ENCODE assay signal across 1 cellular context in the genomic region with DNA sequence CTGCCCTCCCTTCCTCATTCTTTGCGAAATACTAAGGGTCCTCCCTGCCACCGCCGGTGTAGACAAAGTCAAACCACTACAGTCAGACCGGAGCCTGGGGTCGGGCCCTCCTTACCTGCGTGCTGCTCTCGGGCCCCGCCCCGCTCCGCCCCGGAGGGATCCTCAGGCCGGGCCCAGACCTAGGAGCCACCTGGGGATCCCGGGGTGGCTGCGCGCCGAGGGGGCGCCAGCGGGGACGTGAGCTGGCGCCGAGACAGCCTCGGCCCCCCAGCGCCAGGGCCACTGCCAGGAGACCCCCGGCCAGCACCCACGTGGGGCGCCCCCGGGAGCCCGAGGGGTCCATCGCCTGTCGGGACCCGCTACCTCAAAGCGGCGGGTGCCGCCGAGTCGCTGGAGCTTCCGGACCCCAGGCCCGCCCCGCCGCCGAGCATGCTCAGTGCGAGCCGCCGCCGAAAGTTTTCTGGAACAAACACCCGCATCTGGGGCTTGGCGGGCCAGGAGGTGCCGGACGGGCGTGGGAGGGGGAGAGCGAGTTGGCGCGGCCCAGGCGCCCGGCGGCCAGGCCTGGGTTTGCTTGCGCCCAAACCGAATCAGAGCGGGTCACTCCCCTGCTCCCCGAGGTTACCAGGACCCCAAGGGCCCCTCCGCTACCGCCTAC.
TF ChIP-seq lines count a peak whose summit lies in the region.

A gene with protein sequence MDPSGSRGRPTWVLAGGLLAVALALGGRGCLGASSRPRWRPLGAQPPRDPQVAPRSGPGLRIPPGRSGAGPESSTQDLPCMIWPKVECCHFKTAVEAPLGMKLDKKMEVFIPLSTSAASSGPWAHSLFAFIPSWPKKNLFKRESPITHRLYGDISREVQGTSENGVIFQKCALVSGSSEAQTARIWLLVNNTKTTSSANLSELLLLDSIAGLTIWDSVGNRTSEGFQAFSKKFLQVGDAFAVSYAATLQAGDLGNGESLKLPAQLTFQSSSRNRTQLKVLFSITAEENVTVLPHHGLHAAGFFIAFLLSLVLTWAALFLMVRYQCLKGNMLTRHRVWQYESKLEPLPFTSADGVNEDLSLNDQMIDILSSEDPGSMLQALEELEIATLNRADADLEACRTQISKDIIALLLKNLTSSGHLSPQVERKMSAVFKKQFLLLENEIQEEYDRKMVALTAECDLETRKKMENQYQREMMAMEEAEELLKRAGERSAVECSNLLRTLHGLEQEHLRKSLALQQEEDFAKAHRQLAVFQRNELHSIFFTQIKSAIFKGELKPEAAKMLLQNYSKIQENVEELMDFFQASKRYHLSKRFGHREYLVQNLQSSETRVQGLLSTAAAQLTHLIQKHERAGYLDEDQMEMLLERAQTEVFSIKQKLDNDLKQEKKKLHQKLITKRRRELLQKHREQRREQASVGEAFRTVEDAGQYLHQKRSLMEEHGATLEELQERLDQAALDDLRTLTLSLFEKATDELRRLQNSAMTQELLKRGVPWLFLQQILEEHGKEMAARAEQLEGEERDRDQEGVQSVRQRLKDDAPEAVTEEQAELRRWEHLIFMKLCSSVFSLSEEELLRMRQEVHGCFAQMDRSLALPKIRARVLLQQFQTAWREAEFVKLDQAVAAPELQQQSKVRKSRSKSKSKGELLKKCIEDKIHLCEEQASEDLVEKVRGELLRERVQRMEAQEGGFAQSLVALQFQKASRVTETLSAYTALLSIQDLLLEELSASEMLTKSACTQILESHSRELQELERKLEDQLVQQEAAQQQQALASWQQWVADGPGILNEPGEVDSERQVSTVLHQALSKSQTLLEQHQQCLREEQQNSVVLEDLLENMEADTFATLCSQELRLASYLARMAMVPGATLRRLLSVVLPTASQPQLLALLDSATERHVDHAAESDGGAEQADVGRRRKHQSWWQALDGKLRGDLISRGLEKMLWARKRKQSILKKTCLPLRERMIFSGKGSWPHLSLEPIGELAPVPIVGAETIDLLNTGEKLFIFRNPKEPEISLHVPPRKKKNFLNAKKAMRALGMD (minus strand): TSS at position 389 of the 658 bp plus-strand sequence. CDS start 46 bp downstream, at position 343.

TF ChIP-seq in WTC11, 78 proteins besides CTCF, POLR2A, EP300 and RAD21 (continued from another document and continues in another):
- TF ChIP-seq, protein P1, sequence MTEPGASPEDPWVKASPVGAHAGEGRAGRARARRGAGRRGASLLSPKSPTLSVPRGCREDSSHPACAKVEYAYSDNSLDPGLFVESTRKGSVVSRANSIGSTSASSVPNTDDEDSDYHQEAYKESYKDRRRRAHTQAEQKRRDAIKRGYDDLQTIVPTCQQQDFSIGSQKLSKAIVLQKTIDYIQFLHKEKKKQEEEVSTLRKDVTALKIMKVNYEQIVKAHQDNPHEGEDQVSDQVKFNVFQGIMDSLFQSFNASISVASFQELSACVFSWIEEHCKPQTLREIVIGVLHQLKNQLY (CRISPR knock-in tag; IDR thresholded peaks at IDR 0.05), result no peak
- TF ChIP-seq TCF7 (CRISPR knock-in tag; IDR thresholded peaks at IDR 0.05; ENCODE audit: low read depth) (no peak), ZNF671 (CRISPR knock-in tag; IDR thresholded peaks at IDR 0.05) (no peak), GRHL2 (CRISPR knock-in tag; IDR thresholded peaks at IDR 0.05; ENCODE audit: insufficient replicate concordance, severe bottlenecking) (no peak), MYBL2 (CRISPR knock-in tag; IDR thresholded peaks at IDR 0.05) (0 out of 2 replicates have a peak, but pooled peaks have one; percentile 31), CBFB (CRISPR knock-in tag; IDR thresholded peaks at IDR 0.05; ENCODE audit: low read depth) (no peak), FOXJ3 (CRISPR knock-in tag; IDR thresholded peaks at IDR 0.05; ENCODE audit: borderline replicate concordance) (no peak), CREM (CRISPR knock-in tag; IDR thresholded peaks at IDR 0.05) (no peak), ZNF263 (CRISPR knock-in tag; IDR thresholded peaks at IDR 0.05; ENCODE audit: low read depth) (no peak), SP1 (CRISPR knock-in tag; conservative IDR thresholded peaks at IDR 0.05) (0 out of 2 replicates have a peak, but pooled peaks have one; percentile 43), SMAD3 (CRISPR knock-in tag; IDR thresholded peaks at IDR 0.05; ENCODE audit: borderline replicate concordance) (no peak)
- TF ChIP-seq, protein P2, sequence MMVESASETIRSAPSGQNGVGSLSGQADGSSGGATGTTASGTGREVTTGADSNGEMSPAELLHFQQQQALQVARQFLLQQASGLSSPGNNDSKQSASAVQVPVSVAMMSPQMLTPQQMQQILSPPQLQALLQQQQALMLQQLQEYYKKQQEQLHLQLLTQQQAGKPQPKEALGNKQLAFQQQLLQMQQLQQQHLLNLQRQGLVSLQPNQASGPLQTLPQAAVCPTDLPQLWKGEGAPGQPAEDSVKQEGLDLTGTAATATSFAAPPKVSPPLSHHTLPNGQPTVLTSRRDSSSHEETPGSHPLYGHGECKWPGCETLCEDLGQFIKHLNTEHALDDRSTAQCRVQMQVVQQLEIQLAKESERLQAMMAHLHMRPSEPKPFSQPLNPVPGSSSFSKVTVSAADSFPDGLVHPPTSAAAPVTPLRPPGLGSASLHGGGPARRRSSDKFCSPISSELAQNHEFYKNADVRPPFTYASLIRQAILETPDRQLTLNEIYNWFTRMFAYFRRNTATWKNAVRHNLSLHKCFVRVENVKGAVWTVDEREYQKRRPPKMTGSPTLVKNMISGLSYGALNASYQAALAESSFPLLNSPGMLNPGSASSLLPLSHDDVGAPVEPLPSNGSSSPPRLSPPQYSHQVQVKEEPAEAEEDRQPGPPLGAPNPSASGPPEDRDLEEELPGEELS (CRISPR knock-in tag; IDR thresholded peaks at IDR 0.05), result peak; percentile 71; the same call in 1 of the 2 replicates
- TF ChIP-seq, protein P3, sequence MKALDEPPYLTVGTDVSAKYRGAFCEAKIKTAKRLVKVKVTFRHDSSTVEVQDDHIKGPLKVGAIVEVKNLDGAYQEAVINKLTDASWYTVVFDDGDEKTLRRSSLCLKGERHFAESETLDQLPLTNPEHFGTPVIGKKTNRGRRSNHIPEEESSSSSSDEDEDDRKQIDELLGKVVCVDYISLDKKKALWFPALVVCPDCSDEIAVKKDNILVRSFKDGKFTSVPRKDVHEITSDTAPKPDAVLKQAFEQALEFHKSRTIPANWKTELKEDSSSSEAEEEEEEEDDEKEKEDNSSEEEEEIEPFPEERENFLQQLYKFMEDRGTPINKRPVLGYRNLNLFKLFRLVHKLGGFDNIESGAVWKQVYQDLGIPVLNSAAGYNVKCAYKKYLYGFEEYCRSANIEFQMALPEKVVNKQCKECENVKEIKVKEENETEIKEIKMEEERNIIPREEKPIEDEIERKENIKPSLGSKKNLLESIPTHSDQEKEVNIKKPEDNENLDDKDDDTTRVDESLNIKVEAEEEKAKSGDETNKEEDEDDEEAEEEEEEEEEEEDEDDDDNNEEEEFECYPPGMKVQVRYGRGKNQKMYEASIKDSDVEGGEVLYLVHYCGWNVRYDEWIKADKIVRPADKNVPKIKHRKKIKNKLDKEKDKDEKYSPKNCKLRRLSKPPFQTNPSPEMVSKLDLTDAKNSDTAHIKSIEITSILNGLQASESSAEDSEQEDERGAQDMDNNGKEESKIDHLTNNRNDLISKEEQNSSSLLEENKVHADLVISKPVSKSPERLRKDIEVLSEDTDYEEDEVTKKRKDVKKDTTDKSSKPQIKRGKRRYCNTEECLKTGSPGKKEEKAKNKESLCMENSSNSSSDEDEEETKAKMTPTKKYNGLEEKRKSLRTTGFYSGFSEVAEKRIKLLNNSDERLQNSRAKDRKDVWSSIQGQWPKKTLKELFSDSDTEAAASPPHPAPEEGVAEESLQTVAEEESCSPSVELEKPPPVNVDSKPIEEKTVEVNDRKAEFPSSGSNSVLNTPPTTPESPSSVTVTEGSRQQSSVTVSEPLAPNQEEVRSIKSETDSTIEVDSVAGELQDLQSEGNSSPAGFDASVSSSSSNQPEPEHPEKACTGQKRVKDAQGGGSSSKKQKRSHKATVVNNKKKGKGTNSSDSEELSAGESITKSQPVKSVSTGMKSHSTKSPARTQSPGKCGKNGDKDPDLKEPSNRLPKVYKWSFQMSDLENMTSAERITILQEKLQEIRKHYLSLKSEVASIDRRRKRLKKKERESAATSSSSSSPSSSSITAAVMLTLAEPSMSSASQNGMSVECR (CRISPR knock-in tag; IDR thresholded peaks at IDR 0.05; ENCODE audit: borderline replicate concordance), result no peak
- TF ChIP-seq, protein P4, sequence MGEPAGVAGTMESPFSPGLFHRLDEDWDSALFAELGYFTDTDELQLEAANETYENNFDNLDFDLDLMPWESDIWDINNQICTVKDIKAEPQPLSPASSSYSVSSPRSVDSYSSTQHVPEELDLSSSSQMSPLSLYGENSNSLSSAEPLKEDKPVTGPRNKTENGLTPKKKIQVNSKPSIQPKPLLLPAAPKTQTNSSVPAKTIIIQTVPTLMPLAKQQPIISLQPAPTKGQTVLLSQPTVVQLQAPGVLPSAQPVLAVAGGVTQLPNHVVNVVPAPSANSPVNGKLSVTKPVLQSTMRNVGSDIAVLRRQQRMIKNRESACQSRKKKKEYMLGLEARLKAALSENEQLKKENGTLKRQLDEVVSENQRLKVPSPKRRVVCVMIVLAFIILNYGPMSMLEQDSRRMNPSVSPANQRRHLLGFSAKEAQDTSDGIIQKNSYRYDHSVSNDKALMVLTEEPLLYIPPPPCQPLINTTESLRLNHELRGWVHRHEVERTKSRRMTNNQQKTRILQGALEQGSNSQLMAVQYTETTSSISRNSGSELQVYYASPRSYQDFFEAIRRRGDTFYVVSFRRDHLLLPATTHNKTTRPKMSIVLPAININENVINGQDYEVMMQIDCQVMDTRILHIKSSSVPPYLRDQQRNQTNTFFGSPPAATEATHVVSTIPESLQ (CRISPR knock-in tag; IDR thresholded peaks at IDR 0.05), result no peak
- TF ChIP-seq, protein P5, sequence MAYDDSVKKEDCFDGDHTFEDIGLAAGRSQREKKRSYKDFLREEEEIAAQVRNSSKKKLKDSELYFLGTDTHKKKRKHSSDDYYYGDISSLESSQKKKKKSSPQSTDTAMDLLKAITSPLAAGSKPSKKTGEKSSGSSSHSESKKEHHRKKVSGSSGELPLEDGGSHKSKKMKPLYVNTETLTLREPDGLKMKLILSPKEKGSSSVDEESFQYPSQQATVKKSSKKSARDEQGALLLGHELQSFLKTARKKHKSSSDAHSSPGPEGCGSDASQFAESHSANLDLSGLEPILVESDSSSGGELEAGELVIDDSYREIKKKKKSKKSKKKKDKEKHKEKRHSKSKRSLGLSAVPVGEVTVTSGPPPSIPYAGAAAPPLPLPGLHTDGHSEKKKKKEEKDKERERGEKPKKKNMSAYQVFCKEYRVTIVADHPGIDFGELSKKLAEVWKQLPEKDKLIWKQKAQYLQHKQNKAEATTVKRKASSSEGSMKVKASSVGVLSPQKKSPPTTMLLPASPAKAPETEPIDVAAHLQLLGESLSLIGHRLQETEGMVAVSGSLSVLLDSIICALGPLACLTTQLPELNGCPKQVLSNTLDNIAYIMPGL (CRISPR knock-in tag; IDR thresholded peaks at IDR 0.05), result peak; percentile 63; the same call in 1 of the 2 replicates
- TF ChIP-seq, protein P6, sequence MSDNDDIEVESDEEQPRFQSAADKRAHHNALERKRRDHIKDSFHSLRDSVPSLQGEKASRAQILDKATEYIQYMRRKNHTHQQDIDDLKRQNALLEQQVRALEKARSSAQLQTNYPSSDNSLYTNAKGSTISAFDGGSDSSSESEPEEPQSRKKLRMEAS (CRISPR knock-in tag; IDR thresholded peaks at IDR 0.05), result peak; percentile 28
- TF ChIP-seq, protein P7, sequence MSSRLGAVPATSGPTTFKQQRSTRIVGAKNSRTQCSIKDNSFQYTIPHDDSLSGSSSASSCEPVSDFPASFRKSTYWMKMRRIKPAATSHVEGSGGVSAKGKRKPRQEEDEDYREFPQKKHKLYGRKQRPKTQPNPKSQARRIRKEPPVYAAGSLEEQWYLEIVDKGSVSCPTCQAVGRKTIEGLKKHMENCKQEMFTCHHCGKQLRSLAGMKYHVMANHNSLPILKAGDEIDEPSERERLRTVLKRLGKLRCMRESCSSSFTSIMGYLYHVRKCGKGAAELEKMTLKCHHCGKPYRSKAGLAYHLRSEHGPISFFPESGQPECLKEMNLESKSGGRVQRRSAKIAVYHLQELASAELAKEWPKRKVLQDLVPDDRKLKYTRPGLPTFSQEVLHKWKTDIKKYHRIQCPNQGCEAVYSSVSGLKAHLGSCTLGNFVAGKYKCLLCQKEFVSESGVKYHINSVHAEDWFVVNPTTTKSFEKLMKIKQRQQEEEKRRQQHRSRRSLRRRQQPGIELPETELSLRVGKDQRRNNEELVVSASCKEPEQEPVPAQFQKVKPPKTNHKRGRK (CRISPR knock-in tag; IDR thresholded peaks at IDR 0.05; ENCODE audit: borderline replicate concordance), result no peak
- TF ChIP-seq, protein P8, sequence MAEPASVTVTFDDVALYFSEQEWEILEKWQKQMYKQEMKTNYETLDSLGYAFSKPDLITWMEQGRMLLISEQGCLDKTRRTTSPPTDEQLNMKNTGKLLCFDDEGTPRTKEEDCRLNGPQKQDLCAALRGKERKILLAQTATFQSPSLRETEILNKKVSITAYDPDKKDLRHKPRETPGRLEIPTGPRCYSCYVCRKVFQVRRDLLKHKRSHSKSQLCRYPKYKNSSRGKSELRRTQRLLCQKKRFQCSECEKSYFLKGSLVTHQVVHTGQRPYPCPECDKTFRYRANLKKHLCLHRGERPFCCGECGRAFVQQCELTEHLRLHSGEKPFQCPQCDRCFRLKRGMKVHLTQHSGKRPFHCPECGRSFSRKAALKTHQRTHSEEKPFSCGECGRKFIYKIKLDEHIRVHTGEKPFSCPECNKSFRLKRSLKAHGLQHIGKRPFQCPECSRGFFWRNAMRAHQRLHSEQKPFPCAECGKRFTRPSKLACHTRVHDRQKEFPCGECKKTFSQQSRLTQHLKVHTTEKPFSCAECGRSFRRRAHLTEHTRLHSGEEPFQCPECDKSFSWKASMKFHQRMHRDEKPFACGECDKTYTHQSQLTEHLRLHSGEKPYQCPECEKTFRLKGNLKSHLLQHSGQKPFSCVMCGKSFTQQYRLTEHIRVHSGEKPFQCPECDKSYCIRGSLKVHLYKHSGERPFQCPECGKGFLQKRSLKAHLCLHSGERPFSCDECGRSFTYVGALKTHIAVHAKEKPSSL (CRISPR knock-in tag; conservative IDR thresholded peaks at IDR 0.05), result no peak
- TF ChIP-seq, protein P9, sequence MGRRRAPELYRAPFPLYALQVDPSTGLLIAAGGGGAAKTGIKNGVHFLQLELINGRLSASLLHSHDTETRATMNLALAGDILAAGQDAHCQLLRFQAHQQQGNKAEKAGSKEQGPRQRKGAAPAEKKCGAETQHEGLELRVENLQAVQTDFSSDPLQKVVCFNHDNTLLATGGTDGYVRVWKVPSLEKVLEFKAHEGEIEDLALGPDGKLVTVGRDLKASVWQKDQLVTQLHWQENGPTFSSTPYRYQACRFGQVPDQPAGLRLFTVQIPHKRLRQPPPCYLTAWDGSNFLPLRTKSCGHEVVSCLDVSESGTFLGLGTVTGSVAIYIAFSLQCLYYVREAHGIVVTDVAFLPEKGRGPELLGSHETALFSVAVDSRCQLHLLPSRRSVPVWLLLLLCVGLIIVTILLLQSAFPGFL (CRISPR knock-in tag; IDR thresholded peaks at IDR 0.05; ENCODE audit: borderline replicate concordance), result no peak
